Comparison of ENCODE assay signal across 1 cellular context in genomic region chr1:7146710-7147109, GRCh38.
TF ChIP-seq lines count a peak whose summit lies in the region.

No MANE protein-coding gene starts in this region.

TF ChIP-seq in H1, 55 proteins besides CTCF, POLR2A, EP300 and RAD21:
- TF ChIP-seq CHD7 (IDR thresholded peaks at IDR 0.05; ENCODE audit: insufficient replicate concordance, low read length) (no peak), SP4 (IDR thresholded peaks at IDR 0.05; ENCODE audit: low read length) (no peak), SP1 (IDR thresholded peaks at IDR 0.05; ENCODE audit: low read depth, low read length) (no peak), POLR2AphosphoS5 (IDR thresholded peaks at IDR 0.05; ENCODE audit: low read depth, low read length) (no peak), ASH2L (IDR thresholded peaks at IDR 0.05; ENCODE audit: low read length) (no peak), CBX5 (IDR thresholded peaks at IDR 0.05; ENCODE audit: low read depth, low read length) (no peak), HDAC2 (IDR thresholded peaks at IDR 0.05; ENCODE audit: borderline replicate concordance in 1 of 2, low read depth in 2 of 2, low read length in 2 of 2) (no peak), GABPA (IDR thresholded peaks at IDR 0.05; ENCODE audit: borderline replicate concordance, insufficient read depth, low read length) (no peak), SIN3A (conservative IDR thresholded peaks at IDR 0.05 in 1 of 2, IDR thresholded peaks at IDR 0.05 in 1 of 2; ENCODE audit: low read depth in 1 of 2, low read length in 2 of 2) (no peak), JUND (IDR thresholded peaks at IDR 0.05; ENCODE audit: low read length) (no peak)
